ENCODE assay signal across 8 cellular contexts in the genomic region with DNA sequence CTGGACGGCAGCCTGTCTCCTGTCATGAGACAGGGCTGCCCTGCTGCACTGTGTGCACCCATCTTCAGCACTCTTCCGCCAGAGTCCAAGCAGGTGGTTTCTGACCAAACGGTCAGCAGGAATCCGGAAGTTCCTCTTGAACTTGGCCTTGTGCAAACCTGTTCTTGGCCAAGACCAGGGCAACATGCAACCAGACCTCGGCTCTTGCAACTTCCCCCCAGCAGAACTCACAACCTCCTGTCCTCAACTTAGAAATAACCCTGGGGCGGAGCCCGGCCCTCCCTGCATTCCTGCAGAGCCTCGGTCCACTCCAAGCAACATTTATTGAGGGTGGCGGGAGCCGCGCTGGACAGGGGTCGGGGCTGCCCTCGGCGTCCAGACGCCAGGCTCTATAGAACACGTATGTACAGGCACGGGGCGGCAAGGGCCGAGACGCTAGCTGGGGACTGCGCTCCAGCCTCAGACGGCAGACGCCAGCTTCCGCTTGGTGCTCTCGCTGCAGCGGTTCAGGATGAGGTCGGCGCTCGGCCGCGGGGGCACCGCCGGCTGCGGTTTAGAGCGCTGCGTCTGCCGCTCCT.
A peak's percentile ranks its signal among the peaks of the same experiment; 100 is the strongest.
DNase-seq lines count a peak whose midpoint lies in the region; ATAC-seq, FAIRE-seq and TF ChIP-seq lines count a peak whose summit lies in the region.
"Not testable (repeated sequence)": the region's sequence is repeated elsewhere in the genome, so short reads cannot be mapped to it uniquely, and the experiment has no call there.

No MANE protein-coding gene starts in this region.

- H3K27me3 ChIP-seq in K562 (ENCODE audit: control insufficient read depth in 2 of 2, insufficient read depth in 2 of 2, low read length in 2 of 2); naive thymus-derived CD4-positive, alpha-beta T cell (ENCODE audit: control insufficient read depth in 2 of 2, insufficient read depth in 2 of 2, low read length in 2 of 2): not testable (repeated sequence)

- not testable (repeated sequence) for H3K9me3 ChIP-seq in K562 (replicated peaks; ENCODE audit: control insufficient read depth, insufficient read depth, low read depth, low read length); naive thymus-derived CD4-positive, alpha-beta T cell (ENCODE audit: control insufficient read depth in 2 of 3, low read length in 3 of 3)

- FAIRE-seq in K562 (lab: Jason Lieb, UNC): not testable (repeated sequence)

- peak overlapping the region; percentile 49 for H3K4me2 ChIP-seq in K562 (ENCODE audit: insufficient read depth, low read length)

- not testable (repeated sequence) for H3K36me3 ChIP-seq in K562 (ENCODE audit: control insufficient read depth, insufficient read depth, low read length); naive thymus-derived CD4-positive, alpha-beta T cell (ENCODE audit: control insufficient read depth in 2 of 3, insufficient read depth in 3 of 3, low read length in 3 of 3)

- TF ChIP-seq EP300 in K562 (IDR thresholded peaks at IDR 0.05; ENCODE audit: low read length): not testable (repeated sequence)

- not testable (repeated sequence) for H3K27me3 Mint-ChIP-seq in naive thymus-derived CD4-positive, alpha-beta T cell

- not testable (repeated sequence) for H3K4me1 Mint-ChIP-seq in naive thymus-derived CD4-positive, alpha-beta T cell

- H3K4me3 Mint-ChIP-seq in naive thymus-derived CD4-positive, alpha-beta T cell: peak overlapping the region in 9 of 10 donors; percentile 45 to 62 (median 55)

- not testable (repeated sequence) for TF ChIP-seq POLR2A in K562 (conservative IDR thresholded peaks at IDR 0.05)

- in situ Hi-C loops in K562 (cut with MboI): not testable (repeated sequence)

- H3K27ac Mint-ChIP-seq in naive thymus-derived CD4-positive, alpha-beta T cell: peak overlapping the region in 3 of 9 donors; percentile 51 to 81 (median 63)

- peaks cover 0 to 11% of the 10 kb centered on the region in 2 experiments; a peak in 2 of 5 replicates for H3K4me1 ChIP-seq in K562 (replicated peaks in 1 of 2; ENCODE audit: control insufficient read depth in 2 of 2, insufficient read depth in 2 of 2, low read length in 2 of 2)
- H3K4me1 ChIP-seq in naive thymus-derived CD4-positive, alpha-beta T cell (ENCODE audit: control insufficient read depth in 2 of 2, insufficient read depth in 2 of 2, low read length in 2 of 2): not testable (repeated sequence)

- not testable (repeated sequence) for TF ChIP-seq CTCF in AG04449 (IDR thresholded peaks at IDR 0.05; ENCODE audit: insufficient read depth, low read length, missing control alignments); LNCaP clone FGC (IDR thresholded peaks at IDR 0.05; ENCODE audit: control insufficient read depth, extremely low read depth, insufficient read depth); K562 (IDR thresholded peaks at IDR 0.05 in 2 of 3, conservative IDR thresholded peaks at IDR 0.05 in 1 of 3; ENCODE audit: insufficient read depth in 2 of 3, low read depth in 1 of 3, low read length in 3 of 3)

- H3K36me3 Mint-ChIP-seq in naive thymus-derived CD4-positive, alpha-beta T cell: not testable (repeated sequence)

- TF ChIP-seq RAD21 in K562 (CRISPR knock-in tag; conservative IDR thresholded peaks at IDR 0.05 in 1 of 2, IDR thresholded peaks at IDR 0.05 in 1 of 2): not testable (repeated sequence)

- H4K20me1 ChIP-seq in K562 (replicated peaks; ENCODE audit: control insufficient read depth, insufficient read depth, low read length): not testable (repeated sequence)

- WGBS in K562 (ENCODE audit: insufficient coverage, low coverage, missing lambda C conversion rate): 2% methylated on average over 7 of the region's 37 CpGs

- TSS peak; percentile 72 for BruUV-seq in K562 (replicated peaks; lab: Mats Ljungman, UMichigan)

- intact Hi-C loops in K562 (cut with micrococcal nuclease); head of caudate nucleus (cut with DNase I); naive thymus-derived CD4-positive, alpha-beta T cell (cut with micrococcal nuclease): not testable (repeated sequence)

- ATAC-seq in GM21786 (IDR thresholded peaks at IDR 0.05; ENCODE audit: unreplicated experiment) (peak; percentile 0), K562 (peak; percentile 3; the same call in 2 of the 3 replicates)
- ATAC-seq in naive thymus-derived CD4-positive, alpha-beta T cell: not testable (repeated sequence)

- POLR2A ChIA-PET in AG04449 (lab: Yijun Ruan, JAX); K562 (lab: Yijun Ruan, JAX); naive thymus-derived CD4-positive, alpha-beta T cell (lab: Charles Lee): not testable (repeated sequence)

- peak overlapping the region in 1 of 2 experiments; percentile 83; a peak in 2 of 4 replicates for H3K9ac ChIP-seq in K562 (ENCODE audit: insufficient read depth in 1 of 2, low read depth in 2 of 2, low read length in 2 of 2)

- DNase-seq in AG04449 (ENCODE audit: low read depth, low spot score); LNCaP clone FGC (ENCODE audit: low read depth); K562 (ENCODE audit: extremely low read depth in 1 of 4, low spot score in 3 of 4): not testable (repeated sequence)
- DNase-seq in activated CD4-positive, alpha-beta T cell treated with anti-CD3 and anti-CD28 coated beads, Interleukin-2, amount 50 U/mL, for 48 hours: peak; percentile 29 to 35
- DNase-seq in head of caudate nucleus: peak in 28 of 42 donors; percentile 2 to 53 (median 22)
- DNase-seq in naive thymus-derived CD4-positive, alpha-beta T cell: peak in 3 of 9 donors; percentile 1 to 48 (median 30)
- DNase-seq in stimulated activated CD4-positive, alpha-beta T cell treated with anti-CD3 and anti-CD28 coated beads, Interleukin-1b, Interleukin-23, amount 100 ng/mL, for 48 hours: peak; percentile 13

- H3K9me1 ChIP-seq in K562 (ENCODE audit: control insufficient read depth, insufficient read depth, low read length): not testable (repeated sequence)

- CTCF ChIA-PET in AG04449 (lab: Yijun Ruan, JAX); K562 (lab: Yijun Ruan, JAX; ENCODE audit: low intra/inter-chr PET ratio); naive thymus-derived CD4-positive, alpha-beta T cell (lab: Charles Lee): not testable (repeated sequence)

- not testable (repeated sequence) for H3K79me2 ChIP-seq in K562 (ENCODE audit: control insufficient read depth, insufficient read depth, low read length)

- peak overlapping the region; percentile 58; the same call in 1 of the 3 replicates for H3K27ac ChIP-seq in K562 (ENCODE audit: extremely low read depth, low read depth, low read length)
- peak overlapping the region; percentile 48 for H3K27ac ChIP-seq in naive thymus-derived CD4-positive, alpha-beta T cell (ENCODE audit: low read depth, low read length)

- peak overlapping the region; percentile 68; the same call in 1 of the 2 replicates for H2AFZ ChIP-seq in K562 (ENCODE audit: low read depth, low read length)

- H3K9me3 Mint-ChIP-seq in naive thymus-derived CD4-positive, alpha-beta T cell: not testable (repeated sequence)

- H3K4me3 ChIP-seq in AG04449 (ENCODE audit: low read depth, low read length) (peak overlapping the region; percentile 45), LNCaP clone FGC (ENCODE audit: low read depth, low read length) (peak overlapping the region; percentile 34), K562 (peak overlapping the region; percentile 23; the same call in 1 of the 2 replicates)
- not testable (repeated sequence) for H3K4me3 ChIP-seq in naive thymus-derived CD4-positive, alpha-beta T cell (ENCODE audit: low read length)

TF ChIP-seq in K562, 482 proteins besides CTCF, POLR2A, EP300 and RAD21 (continues in another document):
- TF ChIP-seq, protein P1, sequence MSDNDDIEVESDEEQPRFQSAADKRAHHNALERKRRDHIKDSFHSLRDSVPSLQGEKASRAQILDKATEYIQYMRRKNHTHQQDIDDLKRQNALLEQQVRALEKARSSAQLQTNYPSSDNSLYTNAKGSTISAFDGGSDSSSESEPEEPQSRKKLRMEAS (CRISPR knock-in tag; IDR thresholded peaks at IDR 0.05): 0 out of 2 replicates have a peak, but pooled peaks have one; percentile 25
- TF ChIP-seq RBFOX2 (IDR thresholded peaks at IDR 0.05; ENCODE audit: low read depth, low read length): peak; percentile 59
- TF ChIP-seq CEBPG (CRISPR knock-in tag; IDR thresholded peaks at IDR 0.05): peak; percentile 54; the same call in 1 of the 2 replicates
- not testable (repeated sequence) for TF ChIP-seq CEBPG (tag; conservative IDR thresholded peaks at IDR 0.05 in 1 of 2, IDR thresholded peaks at IDR 0.05 in 1 of 2)
- TF ChIP-seq TEAD1 (CRISPR knock-in tag; IDR thresholded peaks at IDR 0.05): peak in 1 of 2 experiments; percentile 43; a peak in 1 of 4 replicates
- TF ChIP-seq GABPA (tag; conservative IDR thresholded peaks at IDR 0.05; ENCODE audit: low read depth): peak; percentile 36; the same call in 1 of the 2 replicates
- TF ChIP-seq, protein P2, sequence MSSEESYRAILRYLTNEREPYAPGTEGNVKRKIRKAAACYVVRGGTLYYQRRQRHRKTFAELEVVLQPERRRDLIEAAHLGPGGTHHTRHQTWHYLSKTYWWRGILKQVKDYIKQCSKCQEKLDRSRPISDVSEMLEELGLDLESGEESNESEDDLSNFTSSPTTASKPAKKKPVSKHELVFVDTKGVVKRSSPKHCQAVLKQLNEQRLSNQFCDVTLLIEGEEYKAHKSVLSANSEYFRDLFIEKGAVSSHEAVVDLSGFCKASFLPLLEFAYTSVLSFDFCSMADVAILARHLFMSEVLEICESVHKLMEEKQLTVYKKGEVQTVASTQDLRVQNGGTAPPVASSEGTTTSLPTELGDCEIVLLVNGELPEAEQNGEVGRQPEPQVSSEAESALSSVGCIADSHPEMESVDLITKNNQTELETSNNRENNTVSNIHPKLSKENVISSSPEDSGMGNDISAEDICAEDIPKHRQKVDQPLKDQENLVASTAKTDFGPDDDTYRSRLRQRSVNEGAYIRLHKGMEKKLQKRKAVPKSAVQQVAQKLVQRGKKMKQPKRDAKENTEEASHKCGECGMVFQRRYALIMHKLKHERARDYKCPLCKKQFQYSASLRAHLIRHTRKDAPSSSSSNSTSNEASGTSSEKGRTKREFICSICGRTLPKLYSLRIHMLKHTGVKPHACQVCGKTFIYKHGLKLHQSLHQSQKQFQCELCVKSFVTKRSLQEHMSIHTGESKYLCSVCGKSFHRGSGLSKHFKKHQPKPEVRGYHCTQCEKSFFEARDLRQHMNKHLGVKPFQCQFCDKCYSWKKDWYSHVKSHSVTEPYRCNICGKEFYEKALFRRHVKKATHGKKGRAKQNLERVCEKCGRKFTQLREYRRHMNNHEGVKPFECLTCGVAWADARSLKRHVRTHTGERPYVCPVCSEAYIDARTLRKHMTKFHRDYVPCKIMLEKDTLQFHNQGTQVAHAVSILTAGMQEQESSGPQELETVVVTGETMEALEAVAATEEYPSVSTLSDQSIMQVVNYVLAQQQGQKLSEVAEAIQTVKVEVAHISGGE (CRISPR knock-in tag; IDR thresholded peaks at IDR 0.05): peak in 1 of 3 experiments; percentile 61; a peak in 1 of 6 replicates
- peak; percentile 58 for TF ChIP-seq POLR2G (IDR thresholded peaks at IDR 0.05; ENCODE audit: low read depth, low read length)
